1 cellular context compared by ENCODE assay signal in the genomic region with DNA sequence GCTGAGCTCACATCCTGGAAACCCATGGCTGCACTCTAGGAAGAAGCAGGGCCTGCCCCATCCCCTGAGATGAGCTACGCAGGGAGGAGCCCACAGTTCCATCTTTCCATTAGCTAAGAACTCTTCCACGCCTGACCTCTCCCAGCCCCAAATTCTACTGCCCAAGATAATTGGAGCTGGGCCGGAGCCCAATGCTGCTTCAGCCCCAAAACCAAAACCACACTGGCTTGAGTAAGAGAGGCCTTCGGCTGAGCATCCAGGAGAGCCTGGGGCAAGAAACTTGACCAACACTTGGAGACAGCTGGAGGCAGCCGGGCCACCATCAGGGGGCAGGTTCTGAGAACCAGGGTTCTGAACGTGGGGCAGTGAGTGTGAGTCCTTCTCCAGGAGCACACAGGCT.
TF ChIP-seq lines count a peak whose summit lies in the region.

No MANE protein-coding gene starts in this region.

TF ChIP-seq in IMR-90, 13 proteins besides CTCF, POLR2A, EP300 and RAD21:
- TF ChIP-seq, protein P1, sequence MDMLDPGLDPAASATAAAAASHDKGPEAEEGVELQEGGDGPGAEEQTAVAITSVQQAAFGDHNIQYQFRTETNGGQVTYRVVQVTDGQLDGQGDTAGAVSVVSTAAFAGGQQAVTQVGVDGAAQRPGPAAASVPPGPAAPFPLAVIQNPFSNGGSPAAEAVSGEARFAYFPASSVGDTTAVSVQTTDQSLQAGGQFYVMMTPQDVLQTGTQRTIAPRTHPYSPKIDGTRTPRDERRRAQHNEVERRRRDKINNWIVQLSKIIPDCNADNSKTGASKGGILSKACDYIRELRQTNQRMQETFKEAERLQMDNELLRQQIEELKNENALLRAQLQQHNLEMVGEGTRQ (IDR thresholded peaks at IDR 0.05; ENCODE audit: low read depth, low read length): no peak
- no peak for TF ChIP-seq CHD1 (IDR thresholded peaks at IDR 0.05; ENCODE audit: low read depth, low read length)
- no peak for TF ChIP-seq CEBPB (IDR thresholded peaks at IDR 0.05; ENCODE audit: low read depth, low read length)
- no peak for TF ChIP-seq FOS (IDR thresholded peaks at IDR 0.05; ENCODE audit: low read depth, low read length)
- TF ChIP-seq MAFK (IDR thresholded peaks at IDR 0.05; ENCODE audit: low read depth, low read length): no peak
- no peak for TF ChIP-seq MAZ (IDR thresholded peaks at IDR 0.05; ENCODE audit: borderline replicate concordance, low read depth, low read length)
- no peak for TF ChIP-seq BHLHE40 (IDR thresholded peaks at IDR 0.05; ENCODE audit: low read depth, low read length)
- no peak for TF ChIP-seq RFX5 (IDR thresholded peaks at IDR 0.05; ENCODE audit: low read depth, low read length)
- TF ChIP-seq RCOR1 (IDR thresholded peaks at IDR 0.05; ENCODE audit: insufficient replicate concordance, low read length): no peak
- TF ChIP-seq, protein P2, sequence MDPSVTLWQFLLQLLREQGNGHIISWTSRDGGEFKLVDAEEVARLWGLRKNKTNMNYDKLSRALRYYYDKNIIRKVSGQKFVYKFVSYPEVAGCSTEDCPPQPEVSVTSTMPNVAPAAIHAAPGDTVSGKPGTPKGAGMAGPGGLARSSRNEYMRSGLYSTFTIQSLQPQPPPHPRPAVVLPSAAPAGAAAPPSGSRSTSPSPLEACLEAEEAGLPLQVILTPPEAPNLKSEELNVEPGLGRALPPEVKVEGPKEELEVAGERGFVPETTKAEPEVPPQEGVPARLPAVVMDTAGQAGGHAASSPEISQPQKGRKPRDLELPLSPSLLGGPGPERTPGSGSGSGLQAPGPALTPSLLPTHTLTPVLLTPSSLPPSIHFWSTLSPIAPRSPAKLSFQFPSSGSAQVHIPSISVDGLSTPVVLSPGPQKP (IDR thresholded peaks at IDR 0.05; ENCODE audit: borderline replicate concordance, low read depth, low read length): no peak
- no peak for TF ChIP-seq NFE2L2 (IDR thresholded peaks at IDR 0.05; ENCODE audit: low read depth, low read length)
- no peak for TF ChIP-seq SMC3 (IDR thresholded peaks at IDR 0.05; ENCODE audit: low read depth, low read length)
- TF ChIP-seq MXI1 (IDR thresholded peaks at IDR 0.05; ENCODE audit: borderline replicate concordance, low read depth, low read length): no peak
